ENCODE assay signal across 21 cellular contexts in genomic region chr19:46213806-46214205, GRCh38. TPM values are rescaled to one million over a fixed set of nuclear protein-coding genes. Genes with fewer than 3 reads are reported as not detected.
DNase-seq lines count a peak whose midpoint lies in the region; ATAC-seq and TF ChIP-seq lines count a peak whose summit lies in the region.
"Had no signal": no experiment of that assay in that cellular context is flagged by ENCODE, and none has a peak within 500 bp of the region (broad histone marks: within the 10 kb centered on the region; RNA-seq: fewer than 3 reads in every experiment).

No MANE protein-coding gene starts in this region.

- H3K4me3 Mint-ChIP-seq in neural crest cell = no peak overlapping the region
- H3K4me3 Mint-ChIP-seq: B cell; CD4-positive, CD25-positive, alpha-beta regulatory T cell; CD8-positive, alpha-beta T cell had no signal

- POLR2A ChIA-PET in SK-N-SH (lab: Yijun Ruan, JAX) = no interaction called here

- WGBS in SK-N-SH (ENCODE audit: low lambda C conversion rate) = 63% methylated on average over 19 of the region's 19 CpGs

- no peak overlapping the region for H3K27ac ChIP-seq in SK-N-SH (ENCODE audit: low read depth in 2 of 2, low read length in 1 of 2)
- H3K27ac ChIP-seq: 22Rv1, BLaER1, C4-2B had no signal

- H3K4me1 Mint-ChIP-seq in neural crest cell = no peaks in the 10 kb centered on the region
- H3K4me1 Mint-ChIP-seq: B cell had no signal

- H3K27me3 Mint-ChIP-seq in neural crest cell (ENCODE audit: low read depth) = peaks cover 56% of the 10 kb centered on the region

- H3K9me3 ChIP-seq in SK-N-SH (no peaks in the 10 kb centered on the region), skeletal muscle satellite cell (replicated peaks; ENCODE audit: low read length) (no peaks in the 10 kb centered on the region)
- H3K9me3 ChIP-seq: BLaER1 had no signal

- H3F3A ChIP-seq in SK-N-SH (replicated peaks; ENCODE audit: insufficient read depth) = peaks cover 10% of the 10 kb centered on the region

- no peaks in the 10 kb centered on the region for H3K36me3 ChIP-seq in SK-N-SH (replicated peaks in 1 of 2; ENCODE audit: control insufficient read depth in 1 of 2, insufficient read depth in 2 of 2, low read length in 1 of 2)
- no peaks in the 10 kb centered on the region for H3K36me3 ChIP-seq in skeletal muscle satellite cell (ENCODE audit: insufficient read depth, low read length)
- H3K36me3 ChIP-seq: BLaER1 had no signal

- H3K9ac ChIP-seq in SK-N-SH (no peak overlapping the region), skeletal muscle satellite cell (ENCODE audit: low read depth, low read length) (no peak overlapping the region)
- H3K9ac ChIP-seq: BLaER1 had no signal

- H3K27me3 ChIP-seq in SK-N-SH (ENCODE audit: insufficient read depth) (peaks cover 18% of the 10 kb centered on the region; the same call in 1 of the 2 replicates), skeletal muscle satellite cell (ENCODE audit: control insufficient read depth, insufficient read depth, low read length) (peaks cover 57% of the 10 kb centered on the region)
- H3K27me3 ChIP-seq: BLaER1 had no signal

- TF ChIP-seq EP300 in SK-N-SH (IDR thresholded peaks at IDR 0.05; ENCODE audit: borderline replicate concordance in 1 of 2, low read depth in 1 of 2, low read length in 1 of 2) = no peak

- no peak for DNase-seq in SK-N-SH
- no peak for DNase-seq in neural crest cell (ENCODE audit: low read depth, low spot score)
- DNase-seq in DMS 273 (lab: John Stamatoyannopoulos, UW; ENCODE audit: unreplicated experiment) = no peak
- DNase-seq: CD4-positive, CD25-positive, alpha-beta regulatory T cell; CD8-positive, alpha-beta T cell; DMS53; DMS79 treated with DMSO at 0.1 percent for 48 hours; GF-D8; GOT3; H7; HCEC 1CT had no signal

- H3K79me2 ChIP-seq in SK-N-SH (ENCODE audit: insufficient read depth) = no peaks in the 10 kb centered on the region

- TF ChIP-seq CTCF in SK-N-SH (IDR thresholded peaks at IDR 0.05) = no peak
- TF ChIP-seq CTCF in neural crest cell (conservative IDR thresholded peaks at IDR 0.05) = no peak

- ATAC-seq in SK-N-SH treated with all-trans-retinoic acid at 6 μM for 48 hours (no peak), HG02981 (IDR thresholded peaks at IDR 0.05; ENCODE audit: unreplicated experiment) (no peak)
- ATAC-seq: CD8-positive, alpha-beta T cell had no signal

- peaks cover 0 to 13% of the 10 kb centered on the region in 2 experiments; a peak in 1 of 4 replicates for H3K4me1 ChIP-seq in SK-N-SH (ENCODE audit: control insufficient read depth in 1 of 2, insufficient read depth in 2 of 2, low read depth in 1 of 2, low read length in 1 of 2)
- H3K4me1 ChIP-seq in skeletal muscle satellite cell (ENCODE audit: control insufficient read depth, insufficient read depth, low read length) = peaks cover 8% of the 10 kb centered on the region

- no peaks in the 10 kb centered on the region for H3K36me3 Mint-ChIP-seq in neural crest cell (ENCODE audit: low read depth)
- H3K36me3 Mint-ChIP-seq: CD4-positive, CD25-positive, alpha-beta regulatory T cell; CD8-positive, alpha-beta T cell had no signal

- no peak overlapping the region for H2AFZ ChIP-seq in SK-N-SH (ENCODE audit: low read depth)

- no peaks in the 10 kb centered on the region for H3K9me2 ChIP-seq in SK-N-SH

- H3K9me3 Mint-ChIP-seq in neural crest cell = no peaks in the 10 kb centered on the region
- H3K9me3 Mint-ChIP-seq: CD8-positive, alpha-beta T cell had no signal

- H3K4me2 ChIP-seq in SK-N-SH (peak overlapping the region; percentile 31; the same call in 1 of the 2 replicates), skeletal muscle satellite cell (ENCODE audit: low read length) (peak overlapping the region; percentile 43)
- H3K4me2 ChIP-seq: BLaER1 had no signal

- CTCF ChIA-PET in SK-N-SH (lab: Yijun Ruan, JAX) = interaction anchor here (1.1 to 1.4 kb wide), 2 partner anchors 185 to 197 kb away, joined by 3 to 5 read pairs; no protein-coding TSS in a partner anchor

- H3K4me3 ChIP-seq in SK-N-SH (ENCODE audit: low read depth in 2 of 2, low read length in 1 of 2) (no peak overlapping the region), skeletal muscle satellite cell (ENCODE audit: low read length) (no peak overlapping the region)
- H3K4me3 ChIP-seq: BLaER1 had no signal

- H4K20me1 ChIP-seq in SK-N-SH (ENCODE audit: insufficient read depth) = no peaks in the 10 kb centered on the region
- H4K20me1 ChIP-seq: BLaER1 had no signal

- peak overlapping the region; percentile 68 for H3K27ac Mint-ChIP-seq in neural crest cell (ENCODE audit: unreplicated experiment)
- H3K27ac Mint-ChIP-seq: B cell; CD4-positive, CD25-positive, alpha-beta regulatory T cell; CD8-positive, alpha-beta T cell had no signal

- TF ChIP-seq RAD21 in SK-N-SH (IDR thresholded peaks at IDR 0.05; ENCODE audit: low read length) = no peak

TF ChIP-seq in SK-N-SH, 30 proteins besides CTCF, POLR2A, EP300 and RAD21 (continues in another document):
- TF ChIP-seq TCF12 (IDR thresholded peaks at IDR 0.05) = no peak
- TF ChIP-seq POLR2AphosphoS5 (IDR thresholded peaks at IDR 0.05; ENCODE audit: low read depth, low read length) = no peak
- no peak for TF ChIP-seq JUND (IDR thresholded peaks at IDR 0.05)
- no peak for TF ChIP-seq RXRA (IDR thresholded peaks at IDR 0.05; ENCODE audit: borderline replicate concordance, low read depth)
- TF ChIP-seq TEAD4 (IDR thresholded peaks at IDR 0.05; ENCODE audit: borderline replicate concordance, insufficient read depth) = no peak
- TF ChIP-seq NFIC (IDR thresholded peaks at IDR 0.05; ENCODE audit: borderline replicate concordance) = no peak
- no peak for TF ChIP-seq MAX (IDR thresholded peaks at IDR 0.05; ENCODE audit: low read depth)
- no peak for TF ChIP-seq USF2 (IDR thresholded peaks at IDR 0.05; ENCODE audit: borderline replicate concordance, low read depth, low read length)
- no peak for TF ChIP-seq SMC3 (IDR thresholded peaks at IDR 0.05; ENCODE audit: low read depth, low read length)
- TF ChIP-seq FOSL2 (IDR thresholded peaks at IDR 0.05; ENCODE audit: borderline replicate concordance, low read depth) = no peak

TF ChIP-seq in SK-N-SH treated with all-trans-retinoic acid at 6 μM for 48 hours, 23 proteins besides CTCF, POLR2A, EP300 and RAD21:
- TF ChIP-seq ISL1 (CRISPR knock-in tag; IDR thresholded peaks at IDR 0.05) (no peak), TOX (CRISPR knock-in tag; IDR thresholded peaks at IDR 0.05; ENCODE audit: borderline replicate concordance) (no peak), SNAI2 (CRISPR knock-in tag; IDR thresholded peaks at IDR 0.05) (no peak), CREB5 (CRISPR knock-in tag; IDR thresholded peaks at IDR 0.05; ENCODE audit: low read depth) (no peak), POU6F1 (CRISPR knock-in tag; IDR thresholded peaks at IDR 0.05; ENCODE audit: borderline replicate concordance, low read depth) (no peak), GLIS3 (CRISPR knock-in tag; IDR thresholded peaks at IDR 0.05) (no peak)
TF ChIP-seq in SK-N-SH treated with all-trans-retinoic acid at 6 μM for 48 hours: peak in this region for 0.

RNA-seq across cellular contexts. Expression of gene IGFL1, which starts 15.7 kb away (rescaled TPM):
- polyA plus RNA-seq in SK-N-SH (2012; rRNA removed) = not detected in 2 replicates
- polyA plus RNA-seq in SK-N-SH (2012; cell fraction: cytosol; rRNA removed) = not detected in 2 replicates
- polyA plus RNA-seq in SK-N-SH (2012; cell fraction: nucleus; rRNA removed) = 0.10 TPM in 1 of 2 replicates, not detected in the other
- total RNA-seq in neural crest cell = not detected in 2 replicates
- not detected in 2 replicates for total RNA-seq in skeletal muscle satellite cell (2012; rRNA removed)
- total RNA-seq: B cell; CD4-positive, CD25-positive, alpha-beta regulatory T cell; CD8-positive, alpha-beta T cell; Daoy; G401; H7 had no signal
- polyA plus RNA-seq: AG04450; CD4-positive, CD25-positive, alpha-beta regulatory T cell had no signal
